In genomic region chr4:72305080-72305479, GRCh38 we compare ENCODE assay signal across 6 cellular contexts.
"Had no signal": no experiment of that assay in that cellular context is flagged by ENCODE, and none has a peak within 500 bp of the region (broad histone marks: within the 10 kb centered on the region; RNA-seq: fewer than 3 reads in every experiment).

No MANE protein-coding gene starts in this region.

- FAIRE-seq: GM12878, GM12892, GM18507, GM19239 had no signal

- H3K4me3 ChIP-seq: GM12878 had no signal

- DNase-seq: GDM1, GF-D8 had no signal
